ENCODE assay signal across 24 cellular contexts in the genomic region with DNA sequence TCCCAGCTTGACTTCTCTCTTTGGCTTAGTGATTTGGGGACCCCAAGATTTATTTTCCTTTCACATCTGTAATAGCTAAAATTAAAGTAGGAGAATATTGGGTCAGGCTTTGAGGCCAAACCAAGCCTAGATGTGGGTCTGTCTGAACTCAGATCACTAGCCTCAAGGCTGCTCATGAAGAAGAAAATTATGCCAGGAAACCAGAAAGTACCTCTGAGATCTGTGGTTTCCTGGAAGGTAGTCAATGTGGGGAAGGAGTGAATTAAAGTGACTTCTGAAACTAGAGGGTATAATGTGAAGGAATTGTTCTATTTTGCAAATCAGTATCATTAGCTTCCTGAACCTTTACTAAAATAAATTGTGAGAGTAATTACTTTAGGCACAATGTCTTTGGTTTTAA. TPM values are rescaled to one million over a fixed set of nuclear protein-coding genes. Genes with fewer than 3 reads are reported as not detected.
DNase-seq lines count a peak whose midpoint lies in the region; ATAC-seq and TF ChIP-seq lines count a peak whose summit lies in the region.
"Had no signal": no experiment of that assay in that cellular context is flagged by ENCODE, and none has a peak within 500 bp of the region (broad histone marks: within the 10 kb centered on the region; RNA-seq: fewer than 3 reads in every experiment).

No MANE protein-coding gene starts in this region.

- H3K4me1 Mint-ChIP-seq in activated CD8-positive, alpha-beta memory T cell treated with anti-CD3 and anti-CD28 coated beads, Interleukin-2, amount 10 ng/mL, durations not matched to agents 7 days and 5 days: peaks cover 42% of the 10 kb centered on the region
- H3K4me1 Mint-ChIP-seq in activated naive CD8-positive, alpha-beta T cell (ENCODE audit: low read depth): peaks cover 38% of the 10 kb centered on the region
- H3K4me1 Mint-ChIP-seq in natural killer cell: peaks cover 34 to 44% of the 10 kb centered on the region in 2 donors

- H3K36me3 Mint-ChIP-seq in activated CD8-positive, alpha-beta memory T cell treated with anti-CD3 and anti-CD28 coated beads, Interleukin-2, amount 10 ng/mL, durations not matched to agents 7 days and 5 days: peaks cover 1% of the 10 kb centered on the region
- H3K36me3 Mint-ChIP-seq in activated naive CD8-positive, alpha-beta T cell: no peaks in the 10 kb centered on the region
- no peaks in the 10 kb centered on the region for H3K36me3 Mint-ChIP-seq in natural killer cell

- TF ChIP-seq CTCF in Loucy (conservative IDR thresholded peaks at IDR 0.05; ENCODE audit: low read length): no peak
- TF ChIP-seq CTCF in natural killer cell (IDR thresholded peaks at IDR 0.05): no peak

- no peak for DNase-seq in activated CD8-positive, alpha-beta memory T cell treated with anti-CD3 and anti-CD28 coated beads, Interleukin-2, amount 10 ng/mL, durations not matched to agents 7 days and 5 days
- DNase-seq in activated CD8-positive, alpha-beta memory T cell treated with anti-CD3 and anti-CD28 coated beads for 24 hours: no peak
- no peak for DNase-seq in natural killer cell
- no peak for DNase-seq in nucleus accumbens (lab: John Stamatoyannopoulos, UW)
- DNase-seq in EL: no peak
- no peak for DNase-seq in NCI-H146 (lab: John Stamatoyannopoulos, UW)
- DNase-seq: activated CD4-positive, CD25-positive, alpha-beta regulatory T cell treated with anti-CD3 and anti-CD28 coated beads, Interleukin-2, amount 50 U/mL, for 72 hours; DMS79; KG1; left ventricle myocardium superior; NCI-H1417 treated with DMSO at 0.1 percent for 48 hours; NCI-H2081 treated with DMSO at 0.1 percent for 48 hours; NCI-H345; NCI-H774; stimulated activated CD8-positive, alpha-beta memory T cell treated with anti-CD3 and anti-CD28 coated beads, Interleukin-4, amount 100 ng/mL, for 48 hours; trophoblast cell had no signal

- CTCF ChIA-PET in activated CD8-positive, alpha-beta memory T cell treated with anti-CD3 and anti-CD28 coated beads, Interleukin-2, amount 10 ng/mL, durations not matched to agents 7 days and 5 days (lab: Charles Lee): interaction anchor here (1.1 kb wide), 1 partner anchor 11 kb away, joined by 3 read pairs; no protein-coding TSS in a partner anchor

- no peak overlapping the region for H3K27ac Mint-ChIP-seq in activated CD8-positive, alpha-beta memory T cell treated with anti-CD3 and anti-CD28 coated beads, Interleukin-2, amount 10 ng/mL, durations not matched to agents 7 days and 5 days
- H3K27ac Mint-ChIP-seq in activated naive CD8-positive, alpha-beta T cell: no peak overlapping the region
- H3K27ac Mint-ChIP-seq in natural killer cell: peak overlapping the region; percentile 76 to 82

- H3K4me3 ChIP-seq in Loucy (ENCODE audit: low read length, poor library complexity, severe bottlenecking): peak overlapping the region; percentile 67
- H3K4me3 ChIP-seq: SJSA1, skin epidermis had no signal

- H3K9me3 ChIP-seq in Loucy (ENCODE audit: insufficient read depth, low read depth, low read length): no peaks in the 10 kb centered on the region
- H3K9me3 ChIP-seq: SJSA1 had no signal

- peak overlapping the region; percentile 78 for H3K4me2 ChIP-seq in Loucy (ENCODE audit: low read depth, low read length, poor library complexity, severe bottlenecking)

- H3K27me3 Mint-ChIP-seq in activated CD8-positive, alpha-beta memory T cell treated with anti-CD3 and anti-CD28 coated beads, Interleukin-2, amount 10 ng/mL, durations not matched to agents 7 days and 5 days: no peaks in the 10 kb centered on the region
- no peaks in the 10 kb centered on the region for H3K27me3 Mint-ChIP-seq in activated naive CD8-positive, alpha-beta T cell
- no peaks in the 10 kb centered on the region for H3K27me3 Mint-ChIP-seq in natural killer cell (ENCODE audit: low read depth in 2 of 2)

- no peaks in the 10 kb centered on the region for H3K36me3 ChIP-seq in Loucy (ENCODE audit: insufficient read depth, low read length)
- H3K36me3 ChIP-seq: SJSA1 had no signal

- no peaks in the 10 kb centered on the region for H3K9me2 ChIP-seq in Loucy (replicated peaks; ENCODE audit: low read depth, low read length)

- no peaks in the 10 kb centered on the region for H3K9me3 Mint-ChIP-seq in activated CD8-positive, alpha-beta memory T cell treated with anti-CD3 and anti-CD28 coated beads, Interleukin-2, amount 10 ng/mL, durations not matched to agents 7 days and 5 days (ENCODE audit: low read depth)
- no peaks in the 10 kb centered on the region for H3K9me3 Mint-ChIP-seq in activated naive CD8-positive, alpha-beta T cell (ENCODE audit: low read depth)
- no peaks in the 10 kb centered on the region for H3K9me3 Mint-ChIP-seq in natural killer cell

- H2AFZ ChIP-seq in Loucy (ENCODE audit: low read length): no peak overlapping the region

- H4K20me1 ChIP-seq in Loucy (ENCODE audit: insufficient read depth, low read length, poor library complexity, severe bottlenecking): no peaks in the 10 kb centered on the region

- no peaks in the 10 kb centered on the region for H3K79me2 ChIP-seq in Loucy (ENCODE audit: insufficient read depth, low read length)

- ATAC-seq in activated CD8-positive, alpha-beta memory T cell treated with anti-CD3 and anti-CD28 coated beads, Interleukin-2, amount 10 ng/mL, durations not matched to agents 7 days and 5 days: peak; percentile 55
- ATAC-seq in natural killer cell: peak; percentile 47 to 82 (median 52)
- ATAC-seq: HCT116, left ventricle myocardium superior had no signal

- intact Hi-C loops in natural killer cell (cut with micrococcal nuclease): no loop called here

- peaks cover 51% of the 10 kb centered on the region for H3K4me1 ChIP-seq in Loucy (ENCODE audit: insufficient read depth, low read length, poor library complexity, severe bottlenecking)
- H3K4me1 ChIP-seq: SJSA1 had no signal

- 0 out of 2 replicates have a peak, but pooled peaks cover 5% of the 10 kb centered on the region for H3F3A ChIP-seq in Loucy (ENCODE audit: low read depth)

- H3K4me3 Mint-ChIP-seq in activated CD8-positive, alpha-beta memory T cell treated with anti-CD3 and anti-CD28 coated beads, Interleukin-2, amount 10 ng/mL, durations not matched to agents 7 days and 5 days: no peak overlapping the region
- H3K4me3 Mint-ChIP-seq in activated naive CD8-positive, alpha-beta T cell: peak overlapping the region; percentile 4
- H3K4me3 Mint-ChIP-seq in natural killer cell: peak overlapping the region; percentile 76

- H3K9ac ChIP-seq in Loucy (ENCODE audit: low read depth, low read length, poor library complexity, severe bottlenecking): no peak overlapping the region

- H3K27me3 ChIP-seq in Loucy (ENCODE audit: insufficient read depth, low read length, poor library complexity, severe bottlenecking): no peaks in the 10 kb centered on the region

RNA-seq across cellular contexts. Expression of gene CLEC12A, which starts 13.4 kb away (rescaled TPM):
- 1 to 10 TPM in 1 of 2 experiments, under 1 TPM in 1; 0.40 to 1.6 TPM for total RNA-seq in activated CD8-positive, alpha-beta memory T cell treated with anti-CD3 and anti-CD28 coated beads, Interleukin-2, amount 10 ng/mL, durations not matched to agents 7 days and 5 days
- total RNA-seq in natural killer cell: 10 to 100 TPM; 13.6 to 18.9 (median 14.8) TPM
- total RNA-seq: renal cortical epithelial cell, RPMI7951, SJSA1 had no signal

RNA-seq across cellular contexts. Expression of gene CLEC2A, which starts 25.7 kb away (rescaled TPM):
- not detected for total RNA-seq in activated CD8-positive, alpha-beta memory T cell treated with anti-CD3 and anti-CD28 coated beads, Interleukin-2, amount 10 ng/mL, durations not matched to agents 7 days and 5 days
- total RNA-seq in natural killer cell: not detected
- total RNA-seq: left ventricle myocardium superior, osteoblast, renal cortical epithelial cell, RPMI7951, SJSA1 had no signal

RNA-seq across cellular contexts. Expression of gene CLEC1B, which starts 41.1 kb away (rescaled TPM):
- not detected for total RNA-seq in activated CD8-positive, alpha-beta memory T cell treated with anti-CD3 and anti-CD28 coated beads, Interleukin-2, amount 10 ng/mL, durations not matched to agents 7 days and 5 days
- total RNA-seq in natural killer cell: 1 to 10 TPM in 2 of 3 donors, under 1 TPM in 1; 0.50 to 2.3 (median 1.0) TPM
- total RNA-seq: left ventricle myocardium superior, osteoblast, renal cortical epithelial cell, RPMI7951, SJSA1 had no signal

RNA-seq across cellular contexts. Expression of gene CLEC12B, which starts 52.6 kb away (rescaled TPM):
- not detected for total RNA-seq in activated CD8-positive, alpha-beta memory T cell treated with anti-CD3 and anti-CD28 coated beads, Interleukin-2, amount 10 ng/mL, durations not matched to agents 7 days and 5 days
- 1 to 10 TPM; 3.9 to 5.8 (median 4.9) TPM for total RNA-seq in natural killer cell
- total RNA-seq: left ventricle myocardium superior, osteoblast, renal cortical epithelial cell, RPMI7951, SJSA1 had no signal

Comparison
In these comparisons a context has a peak if more than half of its experiments do, and no peak if none do; other contexts are left out.
1. H3K27ac Mint-ChIP-seq: peak in natural killer cell (2 of 2); none in activated CD8-positive, alpha-beta memory T cell treated with anti-CD3 and anti-CD28 coated beads, Interleukin-2, amount 10 ng/mL, durations not matched to agents 7 days and 5 days (single experiment) and activated naive CD8-positive, alpha-beta T cell (single experiment).
2. RNA of gene CLEC12A, which starts 13.4 kb away (total RNA-seq): 13.6 to 18.9 TPM in natural killer cell; 0.40 to 1.6 TPM in activated CD8-positive, alpha-beta memory T cell treated with anti-CD3 and anti-CD28 coated beads, Interleukin-2, amount 10 ng/mL, durations not matched to agents 7 days and 5 days; every median in the first group is over 4 times any median in the second.